22 cellular contexts compared by ENCODE assay signal in genomic region chr11:79179087-79179486, GRCh38.
"Had no signal": no experiment of that assay in that cellular context is flagged by ENCODE, and none has a peak within 500 bp of the region (broad histone marks: within the 10 kb centered on the region; RNA-seq: fewer than 3 reads in every experiment).

No MANE protein-coding gene starts in this region.

- H3K4me1 ChIP-seq: adrenal gland, SJCRH30 had no signal

- H3K36me3 ChIP-seq: adrenal gland, SJCRH30 had no signal

- H3K9me3 ChIP-seq: adrenal gland, SJCRH30 had no signal

- ATAC-seq: activated CD4-positive, CD25-positive, alpha-beta regulatory T cell treated with anti-CD3 and anti-CD28 coated beads, Interleukin-2, amount 50 U/mL, for 24 hours; activated CD8-positive, alpha-beta T cell treated with anti-CD3 and anti-CD28 coated beads for 36 hours; Panc1 had no signal

- DNase-seq: activated CD4-positive, alpha-beta T cell treated with anti-CD3 and anti-CD28 coated beads for 4 hours; activated CD8-positive, alpha-beta memory T cell treated with anti-CD3 and anti-CD28 coated beads, Interleukin-2, amount 50 U/mL, for 4 hours; activated CD8-positive, alpha-beta T cell treated with anti-CD3 and anti-CD28 coated beads for 36 hours; activated naive CD4-positive, alpha-beta T cell treated with anti-CD3 and anti-CD28 coated beads, Interleukin-2, amount 50 U/mL, for 16 hours; activated naive CD8-positive, alpha-beta T cell treated with anti-CD3 and anti-CD28 coated beads, Interleukin-2, amount 10 ng/mL, durations not matched to agents 7 days and 5 days; adrenal gland; anterior cingulate cortex; cerebellar nuclear complex; NCI-H1105 treated with DMSO at 0.1 percent for 48 hours; NCI-H146; NCI-H187 treated with DMSO at 0.1 percent for 48 hours; NCI-H2171; NCI-H2227 treated with DMSO at 0.1 percent for 48 hours; NCI-H446 treated with DMSO at 0.1 percent for 48 hours; NCI-H524 treated with DMSO at 0.1 percent for 48 hours; NCI-H82; NK-92 treated with Interleukin-12 subunit alpha and Interleukin-12 subunit beta, amount 100 ng/mL, for 24 hours; OCI-M1; Right ventricle myocardium superior; SJCRH30 had no signal

- H3K4me3 ChIP-seq: adrenal gland, SJCRH30 had no signal
